ENCODE assay signal across 8 cellular contexts in genomic region chr1:114779722-114780121, GRCh38. TPM values are rescaled to one million over a fixed set of nuclear protein-coding genes. Genes with fewer than 3 reads are reported as not detected.
A peak's percentile ranks its signal among the peaks of the same experiment; 100 is the strongest.
DNase-seq lines count a peak whose midpoint lies in the region; ATAC-seq and TF ChIP-seq lines count a peak whose summit lies in the region.

No MANE protein-coding gene starts in this region.

- peak overlapping the region; percentile 80 for H3K4me2 ChIP-seq in BLaER1

- TF ChIP-seq POLR2A in NB4 (IDR thresholded peaks at IDR 0.05; ENCODE audit: extremely low read depth, insufficient read length), result no peak

- intact Hi-C loops in left colon (cut with DNase I, micrococcal nuclease), result no loop called here

- peak overlapping the region; percentile 76 for H3K4me3 ChIP-seq in BLaER1
- H3K4me3 ChIP-seq in NB4 (ENCODE audit: low read depth, low read length), result peak overlapping the region; percentile 96
- H3K4me3 ChIP-seq in ectodermal cell (ENCODE audit: insufficient read depth, low read depth, low read length), result peak overlapping the region; percentile 82

- H3K4me1 Mint-ChIP-seq in nephron progenitor cell, result peaks cover 19% of the 10 kb centered on the region

- TF ChIP-seq CTCF in NB4 (IDR thresholded peaks at IDR 0.05; ENCODE audit: low read depth, low read length) (no peak), nephron progenitor cell (IDR thresholded peaks at IDR 0.05) (no peak)

- peak overlapping the region; percentile 79 for H3K27ac ChIP-seq in BLaER1
- H3K27ac ChIP-seq in ectodermal cell (ENCODE audit: insufficient read depth, low read depth, low read length, poor library complexity, severe bottlenecking), result no peak overlapping the region

- H3K9me3 ChIP-seq in BLaER1, result no peaks in the 10 kb centered on the region
- H3K9me3 ChIP-seq in ectodermal cell (ENCODE audit: control insufficient read depth, low read length), result no peaks in the 10 kb centered on the region

- peaks cover 34% of the 10 kb centered on the region for H3K27me3 Mint-ChIP-seq in nephron progenitor cell (ENCODE audit: low read depth, poor library complexity)

- H4K20me1 ChIP-seq in BLaER1, result no peaks in the 10 kb centered on the region

- H3K36me3 Mint-ChIP-seq in nephron progenitor cell (ENCODE audit: low read depth), result peaks cover 33% of the 10 kb centered on the region

- DNase-seq in NB4 (ENCODE audit: low read depth) (no peak), nephron progenitor cell (no peak), germinal center (ENCODE audit: low spot score) (no peak), left colon (no peak)

- H3K4me3 Mint-ChIP-seq in nephron progenitor cell, result peak overlapping the region; percentile 99

- H3K27ac Mint-ChIP-seq in nephron progenitor cell, result peak overlapping the region; percentile 100

- ATAC-seq in left colon, result no peak
- ATAC-seq in GM21367 (IDR thresholded peaks at IDR 0.05; ENCODE audit: unreplicated experiment), result no peak
- no peak for ATAC-seq in GM18502 (IDR thresholded peaks at IDR 0.05; ENCODE audit: poor library complexity, unreplicated experiment)

- H3K9me3 Mint-ChIP-seq in nephron progenitor cell, result peaks cover 8% of the 10 kb centered on the region

- peaks cover 38% of the 10 kb centered on the region for H3K36me3 ChIP-seq in BLaER1
- H3K36me3 ChIP-seq in ectodermal cell (ENCODE audit: control insufficient read depth, insufficient read depth, low read length), result peaks cover 3% of the 10 kb centered on the region

- H3K27me3 ChIP-seq in BLaER1 (no peaks in the 10 kb centered on the region), ectodermal cell (ENCODE audit: control insufficient read depth, insufficient read depth, low read length, poor library complexity, severe bottlenecking) (peaks cover 22% of the 10 kb centered on the region)

- H3K9ac ChIP-seq in BLaER1, result peak overlapping the region; percentile 83

- peaks cover 19% of the 10 kb centered on the region for H3K4me1 ChIP-seq in BLaER1
- no peaks in the 10 kb centered on the region for H3K4me1 ChIP-seq in ectodermal cell (ENCODE audit: control insufficient read depth, insufficient read depth, low read length)

RNA-seq across cellular contexts. Expression of gene SIKE1, which starts 0.8 kb away (rescaled TPM):
- polyA plus RNA-seq in ectodermal cell (2013, experiment 1 of 4), result 57.2 TPM
- polyA plus RNA-seq in ectodermal cell (2013, experiment 2 of 4), result 56.3 TPM
- 43.7 TPM for polyA plus RNA-seq in ectodermal cell (2013, experiment 3 of 4)
- polyA plus RNA-seq in ectodermal cell (2013, experiment 4 of 4), result 48.5 TPM
- 10 to 100 TPM; 34.7 to 44.9 TPM for total RNA-seq in left colon

RNA-seq across cellular contexts. Expression of gene CSDE1, which starts 21.9 kb away (rescaled TPM):
- 570 TPM for polyA plus RNA-seq in ectodermal cell (2013, experiment 1 of 4)
- polyA plus RNA-seq in ectodermal cell (2013, experiment 2 of 4), result 594 TPM
- 462 TPM for polyA plus RNA-seq in ectodermal cell (2013, experiment 3 of 4)
- polyA plus RNA-seq in ectodermal cell (2013, experiment 4 of 4), result 491 TPM
- total RNA-seq in left colon, result 100 to 1,000 TPM; 396 to 464 TPM
